Comparison of ENCODE assay signal across 8 cellular contexts in the genomic region with DNA sequence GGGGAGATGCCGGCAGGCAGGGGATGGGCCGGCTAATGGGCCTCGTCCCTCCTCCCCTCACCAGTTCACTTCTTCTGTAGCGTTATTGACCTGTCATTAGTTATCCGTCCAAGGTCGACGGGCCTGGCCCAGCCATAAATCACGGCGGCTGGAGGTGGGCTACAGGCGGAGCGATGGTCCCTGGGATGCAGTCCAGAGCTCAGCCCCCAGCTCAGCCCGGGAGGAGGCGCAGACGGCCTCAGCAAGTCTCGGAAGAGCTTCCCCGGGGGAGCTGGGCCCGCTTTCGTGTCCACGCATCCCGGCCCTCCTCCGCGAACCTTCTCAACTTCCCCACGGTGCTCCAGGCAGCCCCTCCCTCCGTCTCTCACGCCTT. TPM values are rescaled to one million over a fixed set of nuclear protein-coding genes. Genes with fewer than 3 reads are reported as not detected.
DNase-seq lines count a peak whose midpoint lies in the region; ATAC-seq and TF ChIP-seq lines count a peak whose summit lies in the region.

No MANE protein-coding gene starts in this region.

- no peaks in the 10 kb centered on the region for H4K20me1 ChIP-seq in mammary epithelial cell (ENCODE audit: insufficient read depth, low read length)

- H3K36me3 ChIP-seq in HUES6 (ENCODE audit: control insufficient read depth, insufficient read depth, low read length), result no peaks in the 10 kb centered on the region
- no peaks in the 10 kb centered on the region for H3K36me3 ChIP-seq in mammary epithelial cell (ENCODE audit: insufficient read depth, low read length)
- no peaks in the 10 kb centered on the region for H3K36me3 ChIP-seq in muscle layer of duodenum (ENCODE audit: control insufficient read depth in 1 of 2, insufficient read depth in 2 of 2, low read length in 2 of 2)

- peak overlapping the region; percentile 95 for H3K4me2 ChIP-seq in mammary epithelial cell (ENCODE audit: insufficient read depth, low read depth, low read length)

- 5% methylated on average over 14 of the region's 25 CpGs for WGBS in mammary epithelial cell (ENCODE audit: low coverage, missing lambda C conversion rate)

- peak overlapping the region; percentile 70 for H3K4me3 ChIP-seq in AG10803 (ENCODE audit: low read length)
- H3K4me3 ChIP-seq in HUES6 (ENCODE audit: low read depth, low read length), result peak overlapping the region; percentile 79
- H3K4me3 ChIP-seq in mammary epithelial cell (replicated peaks in 1 of 3; ENCODE audit: insufficient read depth in 1 of 3, low read depth in 2 of 3, low read length in 3 of 3), result peak overlapping the region; percentile 56 to 80 (median 72)
- H3K4me3 ChIP-seq in muscle layer of duodenum (ENCODE audit: low read depth in 1 of 2, low read length in 2 of 2), result peak overlapping the region; percentile 50 to 73

- intact Hi-C loops in mammary epithelial cell (cut with micrococcal nuclease), result loop anchor here (1.0 kb wide), 1 partner anchor 74 kb away; no protein-coding TSS in a partner anchor
- intact Hi-C loops in left colon (cut with DNase I, micrococcal nuclease), result no loop called here

- H3K4me1 ChIP-seq in HUES6 (ENCODE audit: control insufficient read depth, insufficient read depth, low read length), result peaks cover 11% of the 10 kb centered on the region
- H3K4me1 ChIP-seq in mammary epithelial cell (ENCODE audit: insufficient read depth, low read length), result peaks cover 19% of the 10 kb centered on the region
- H3K4me1 ChIP-seq in muscle layer of duodenum (ENCODE audit: control insufficient read depth in 1 of 2, insufficient read depth in 2 of 2, low read length in 2 of 2), result peaks cover 0 to 25% of the 10 kb centered on the region in 2 donors

- DNase-seq in AG10803 (ENCODE audit: low read depth) (no peak), mammary epithelial cell (no peak), left colon (no peak), middle frontal gyrus (ENCODE audit: extremely low spot score, low spot score) (no peak), nucleus accumbens (lab: John Stamatoyannopoulos, UW) (no peak)

- H3K9ac ChIP-seq in HUES6 (ENCODE audit: low read length) (no peak overlapping the region), mammary epithelial cell (ENCODE audit: insufficient read depth, low read length) (no peak overlapping the region)

- no peaks in the 10 kb centered on the region for H3K9me3 ChIP-seq in HUES6 (ENCODE audit: control insufficient read depth, insufficient read depth, low read depth, low read length)
- H3K9me3 ChIP-seq in mammary epithelial cell (replicated peaks; ENCODE audit: insufficient read depth, low read length), result no peaks in the 10 kb centered on the region
- H3K9me3 ChIP-seq in muscle layer of duodenum (ENCODE audit: control insufficient read depth in 1 of 2, low read length in 2 of 2), result peaks cover 7% of the 10 kb centered on the region in 2 donors

- BruUV-seq in mammary epithelial cell (replicated peaks; lab: Mats Ljungman, UMichigan), result no TSS peak

- TF ChIP-seq CTCF in AG10803 (conservative IDR thresholded peaks at IDR 0.05; ENCODE audit: low read length), result no peak
- no peak for TF ChIP-seq CTCF in mammary epithelial cell (conservative IDR thresholded peaks at IDR 0.05 in 1 of 2, IDR thresholded peaks at IDR 0.05 in 1 of 2; ENCODE audit: extremely low read depth in 1 of 2, insufficient read depth in 1 of 2, low read depth in 1 of 2, low read length in 2 of 2)

- H2AFZ ChIP-seq in mammary epithelial cell (ENCODE audit: low read depth, low read length), result peak overlapping the region; percentile 96

- peaks cover 79% of the 10 kb centered on the region for H3K27me3 ChIP-seq in HUES6 (ENCODE audit: control insufficient read depth, insufficient read depth, low read length)
- H3K27me3 ChIP-seq in mammary epithelial cell (ENCODE audit: insufficient read depth, low read length), result no peaks in the 10 kb centered on the region
- peaks cover 44% of the 10 kb centered on the region for H3K27me3 ChIP-seq in muscle layer of duodenum (ENCODE audit: low read depth, low read length)

- ATAC-seq in left colon (no peak), GM18511 (IDR thresholded peaks at IDR 0.05; ENCODE audit: unreplicated experiment) (no peak)

- in situ Hi-C loops in mammary epithelial cell (cut with MboI; ENCODE audit: low sequenced_read_pairs in 2 of 2), result loop anchor here in 1 of 2 donors (10.0 kb wide), 1 partner anchor 355 kb away; no protein-coding TSS in a partner anchor

- CTCF ChIA-PET in mammary epithelial cell (lab: Charles Lee; ENCODE audit: low non-redundant PET), result interaction anchor here (0.6 to 1.1 kb wide), 4 partner anchors 198 to 413 kb away, joined by 3 to 7 read pairs (median 4); no protein-coding TSS in a partner anchor

- H3K27ac ChIP-seq in HUES6 (ENCODE audit: low read depth, low read length), result no peak overlapping the region
- no peak overlapping the region for H3K27ac ChIP-seq in mammary epithelial cell (ENCODE audit: insufficient read depth, low read depth, low read length)
- H3K27ac ChIP-seq in muscle layer of duodenum (ENCODE audit: low read length), result no peak overlapping the region

- dilution Hi-C loops in mammary epithelial cell (cut with HindIII; ENCODE audit: low sequenced_read_pairs), result loop anchor here (10.0 kb wide), 1 partner anchor 275 kb away; no protein-coding TSS in a partner anchor

- no peaks in the 10 kb centered on the region for H3K79me2 ChIP-seq in mammary epithelial cell (ENCODE audit: insufficient read depth, low read length)

RNA-seq across cellular contexts. Expression of gene POLL, which starts 18.6 kb away (rescaled TPM):
- 10 to 100 TPM; 14.7 to 30.3 TPM for total RNA-seq in mammary epithelial cell
- polyA plus RNA-seq in mammary epithelial cell, result 17.7 TPM
- polyA minus RNA-seq in mammary epithelial cell, result 40.8 TPM
- total RNA-seq in left colon, result 10 to 100 TPM; 27.1 to 28.6 TPM

RNA-seq across cellular contexts. Expression of gene DPCD, which starts 18.7 kb away (rescaled TPM):
- total RNA-seq in mammary epithelial cell, result 10 to 100 TPM; 25.8 to 32.2 TPM
- 57.6 TPM for polyA plus RNA-seq in mammary epithelial cell
- polyA minus RNA-seq in mammary epithelial cell, result 47.5 TPM
- total RNA-seq in left colon, result 10 to 100 TPM in 1 of 2 donors, 1 to 10 TPM in 1; 7.3 to 12.9 TPM
